ENCODE assay signal across 14 cellular contexts in the genomic region with DNA sequence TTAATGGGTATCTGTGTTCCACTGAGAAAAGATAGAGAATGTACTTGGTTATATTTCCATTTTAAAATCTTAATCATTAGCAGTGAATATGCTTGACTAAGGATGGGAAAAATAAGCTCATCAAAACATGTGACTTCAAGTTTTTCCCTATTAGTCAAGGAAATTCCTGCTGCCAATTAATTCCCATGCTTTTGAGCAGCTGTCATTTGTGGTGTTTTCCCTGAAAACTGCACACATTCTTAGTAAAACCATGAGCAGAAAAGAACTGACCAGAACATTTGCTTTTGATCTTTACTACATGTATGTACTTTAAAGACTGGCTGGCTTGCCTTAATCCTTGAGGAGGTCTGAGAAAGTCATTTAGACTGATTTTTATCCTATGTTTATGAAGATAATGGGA.
DNase-seq lines count a peak whose midpoint lies in the region; ATAC-seq and TF ChIP-seq lines count a peak whose summit lies in the region.
"Had no signal": no experiment of that assay in that cellular context is flagged by ENCODE, and none has a peak within 500 bp of the region (broad histone marks: within the 10 kb centered on the region; RNA-seq: fewer than 3 reads in every experiment).

No MANE protein-coding gene starts in this region.

- intact Hi-C loops in ascending aorta (cut with DNase I) (loop anchor here (2.0 to 5.0 kb wide), 3 partner anchors 19 to 221 kb away; no protein-coding TSS in a partner anchor), adrenal gland (cut with DNase I) (no loop called here)

- H3K9me3 ChIP-seq in ascending aorta (no peaks in the 10 kb centered on the region), adrenal gland (replicated peaks in 1 of 3) (no peaks in the 10 kb centered on the region)
- H3K9me3 ChIP-seq: thyroid gland had no signal

- TF ChIP-seq CTCF in AG10803 (conservative IDR thresholded peaks at IDR 0.05; ENCODE audit: low read length) = no peak
- no peak for TF ChIP-seq CTCF in ascending aorta (IDR thresholded peaks at IDR 0.05)
- no peak for TF ChIP-seq CTCF in foreskin fibroblast (IDR thresholded peaks at IDR 0.05; ENCODE audit: low read depth, low read length)
- TF ChIP-seq CTCF in retinal pigment epithelial cell (conservative IDR thresholded peaks at IDR 0.05; ENCODE audit: low read depth, low read length) = no peak
- TF ChIP-seq CTCF in adrenal gland (IDR thresholded peaks at IDR 0.05) = no peak

- no peaks in the 10 kb centered on the region for H3K36me3 ChIP-seq in ascending aorta
- no peaks in the 10 kb centered on the region for H3K36me3 ChIP-seq in adrenal gland (replicated peaks in 1 of 2)
- H3K36me3 ChIP-seq: thyroid gland had no signal

- POLR2A ChIA-PET in activated CD4-positive, alpha-beta memory T cell treated with anti-CD3 and anti-CD28 coated beads, Interleukin-2, amount 10 ng/mL, durations not matched to agents 7 days and 5 days (lab: Charles Lee) = interaction anchor here (0.6 kb wide), 1 partner anchor 611 kb away, joined by 3 read pairs; no protein-coding TSS in a partner anchor

- H3K27ac Mint-ChIP-seq in activated CD4-positive, alpha-beta memory T cell treated with anti-CD3 and anti-CD28 coated beads, Interleukin-2, amount 10 ng/mL, durations not matched to agents 7 days and 5 days = no peak overlapping the region
- H3K27ac Mint-ChIP-seq: activated CD4-positive, alpha-beta T cell treated with anti-CD3 and anti-CD28 coated beads, Interleukin-2, amount 10 ng/mL, durations not matched to agents 7 days and 5 days; T-cell had no signal

- H3K4me1 Mint-ChIP-seq in activated CD4-positive, alpha-beta memory T cell treated with anti-CD3 and anti-CD28 coated beads, Interleukin-2, amount 10 ng/mL, durations not matched to agents 7 days and 5 days = peaks cover 32% of the 10 kb centered on the region

- peak; percentile 88 for DNase-seq in AG10803 (ENCODE audit: low read depth)
- DNase-seq in ascending aorta (ENCODE audit: low spot score in 2 of 2) = no peak
- DNase-seq in foreskin fibroblast = peak; percentile 17 to 59
- DNase-seq in retinal pigment epithelial cell (ENCODE audit: low read depth) = peak; percentile 84
- DNase-seq in COLO668 (lab: John Stamatoyannopoulos, UW; ENCODE audit: unreplicated experiment) = no peak
- DNase-seq in adrenal gland = no peak
- no peak for DNase-seq in activated CD4-positive, alpha-beta memory T cell treated with anti-CD3 and anti-CD28 coated beads, Interleukin-2, amount 10 ng/mL, durations not matched to agents 7 days and 5 days
- DNase-seq: activated CD4-positive, alpha-beta T cell treated with anti-CD3 and anti-CD28 coated beads, Interleukin-2, amount 10 ng/mL, durations not matched to agents 7 days and 5 days; activated gamma-delta T cell; KBM-7; NCI-H2029; T-cell; thyroid gland had no signal

- no peak for ATAC-seq in HG02763 (IDR thresholded peaks at IDR 0.05; ENCODE audit: unreplicated experiment)
- ATAC-seq: T-cell had no signal

- H3K36me3 Mint-ChIP-seq in activated CD4-positive, alpha-beta memory T cell treated with anti-CD3 and anti-CD28 coated beads, Interleukin-2, amount 10 ng/mL, durations not matched to agents 7 days and 5 days (ENCODE audit: low read depth) = peaks cover 35% of the 10 kb centered on the region

- no peak overlapping the region for H3K4me3 Mint-ChIP-seq in activated CD4-positive, alpha-beta memory T cell treated with anti-CD3 and anti-CD28 coated beads, Interleukin-2, amount 10 ng/mL, durations not matched to agents 7 days and 5 days
- H3K4me3 Mint-ChIP-seq: activated CD4-positive, alpha-beta T cell treated with anti-CD3 and anti-CD28 coated beads, Interleukin-2, amount 10 ng/mL, durations not matched to agents 7 days and 5 days; T-cell had no signal

- no peaks in the 10 kb centered on the region for H3K9me3 Mint-ChIP-seq in activated CD4-positive, alpha-beta memory T cell treated with anti-CD3 and anti-CD28 coated beads, Interleukin-2, amount 10 ng/mL, durations not matched to agents 7 days and 5 days
- H3K9me3 Mint-ChIP-seq: activated CD4-positive, alpha-beta T cell treated with anti-CD3 and anti-CD28 coated beads, Interleukin-2, amount 10 ng/mL, durations not matched to agents 7 days and 5 days; T-cell had no signal

- H3K27me3 Mint-ChIP-seq in activated CD4-positive, alpha-beta memory T cell treated with anti-CD3 and anti-CD28 coated beads, Interleukin-2, amount 10 ng/mL, durations not matched to agents 7 days and 5 days = no peaks in the 10 kb centered on the region
- H3K27me3 Mint-ChIP-seq: activated CD4-positive, alpha-beta T cell treated with anti-CD3 and anti-CD28 coated beads, Interleukin-2, amount 10 ng/mL, durations not matched to agents 7 days and 5 days; T-cell had no signal

- TF ChIP-seq POLR2A in adrenal gland (IDR thresholded peaks at IDR 0.05) = no peak

- H3K4me3 ChIP-seq in AG10803 (ENCODE audit: low read length) (no peak overlapping the region), ascending aorta (peak overlapping the region; percentile 12 to 53), foreskin fibroblast (ENCODE audit: low read depth in 1 of 2, low read length in 2 of 2) (no peak overlapping the region), retinal pigment epithelial cell (ENCODE audit: low read length) (no peak overlapping the region), adrenal gland (no peak overlapping the region)
- H3K4me3 ChIP-seq: thyroid gland had no signal

- peak overlapping the region; percentile 94 to 96 for H3K27ac ChIP-seq in ascending aorta
- H3K27ac ChIP-seq in adrenal gland = peak overlapping the region in 2 of 5 donors; percentile 56 to 72

- H3K27me3 ChIP-seq in ascending aorta = no peaks in the 10 kb centered on the region
- no peaks in the 10 kb centered on the region for H3K27me3 ChIP-seq in adrenal gland
- H3K27me3 ChIP-seq: thyroid gland had no signal

- peaks cover 22 to 67% of the 10 kb centered on the region in 2 donors for H3K4me1 ChIP-seq in ascending aorta
- H3K4me1 ChIP-seq in adrenal gland (replicated peaks in 1 of 2) = peaks cover 0 to 33% of the 10 kb centered on the region in 2 donors

- CTCF ChIA-PET in activated CD4-positive, alpha-beta memory T cell treated with anti-CD3 and anti-CD28 coated beads, Interleukin-2, amount 10 ng/mL, durations not matched to agents 7 days and 5 days (lab: Charles Lee) = interaction anchor here (1.0 to 1.2 kb wide), 2 partner anchors 18 to 65 kb away, joined by 3 read pairs; no protein-coding TSS in a partner anchor

Comparison
In these comparisons a context has a peak if more than half of its experiments do, and no peak if none do; other contexts are left out.
1. DNase-seq: peak in AG10803 (single experiment), foreskin fibroblast (2 of 2) and retinal pigment epithelial cell (single experiment); none in ascending aorta (0 of 2), COLO668 (single experiment), adrenal gland (0 of 7) and activated CD4-positive, alpha-beta memory T cell treated with anti-CD3 and anti-CD28 coated beads, Interleukin-2, amount 10 ng/mL, durations not matched to agents 7 days and 5 days (single experiment).
2. H3K4me3 ChIP-seq: peak in ascending aorta (2 of 2); none in AG10803 (single experiment), foreskin fibroblast (0 of 2), retinal pigment epithelial cell (single experiment) and adrenal gland (0 of 4).